In the genomic region with DNA sequence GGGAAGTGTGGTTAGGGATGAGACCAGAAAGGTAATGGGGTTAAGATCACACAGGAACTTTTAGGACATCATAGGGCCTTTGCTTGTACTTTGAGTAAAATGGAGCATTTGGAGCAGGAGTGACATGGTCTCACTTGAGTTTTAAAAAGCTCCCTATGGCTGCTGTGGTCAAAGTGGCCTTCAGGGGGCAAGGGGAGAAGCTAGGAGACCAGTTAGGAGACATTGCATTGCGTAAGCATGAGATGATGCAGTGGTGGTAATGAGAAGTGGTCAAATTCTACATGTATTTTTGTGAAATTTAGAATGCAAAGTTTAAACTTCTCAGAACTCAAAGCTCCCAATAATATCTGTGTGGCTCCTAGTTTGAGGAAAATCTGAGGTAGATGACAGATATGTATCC, we compare ENCODE assay signal across 24 cellular contexts. TPM values are rescaled to one million over a fixed set of nuclear protein-coding genes. Genes with fewer than 3 reads are reported as not detected.
DNase-seq lines count a peak whose midpoint lies in the region; ATAC-seq and TF ChIP-seq lines count a peak whose summit lies in the region.
"Had no signal": no experiment of that assay in that cellular context is flagged by ENCODE, and none has a peak within 500 bp of the region (broad histone marks: within the 10 kb centered on the region; RNA-seq: fewer than 3 reads in every experiment).

No MANE protein-coding gene starts in this region.

- H3K4me3 ChIP-seq in GM23338 = no peak overlapping the region
- H3K4me3 ChIP-seq in mesendoderm (ENCODE audit: low read length) = no peak overlapping the region
- H3K4me3 ChIP-seq: A549, Peyer's patch, SJCRH30 had no signal

- H3K27me3 Mint-ChIP-seq in GM23338 (ENCODE audit: insufficient read depth, low read depth, poor library complexity) = peaks cover 5% of the 10 kb centered on the region

- no peak overlapping the region for H3K4me3 Mint-ChIP-seq in GM23338
- H3K4me3 Mint-ChIP-seq: B cell; CD8-positive, alpha-beta T cell; IgD-negative memory B cell; T-helper 2 cell treated with Interferon-gamma antibody and Interleukin-4, amounts not matched to agents 5 μg/mL and 100 μg/mL, for 36 hours had no signal

- DNase-seq in GM23338 (ENCODE audit: low spot score) (no peak), MV-4-11 (lab: John Stamatoyannopoulos, UW) (peak; percentile 56), SKM-1 treated with dmso at 0.1 percent for 144 hours (lab: John Stamatoyannopoulos, UW; ENCODE audit: unreplicated experiment) (peak; percentile 21), mesendoderm (peak; percentile 46), NCI-H345 (lab: John Stamatoyannopoulos, UW) (no peak), RKO (ENCODE audit: low spot score) (no peak), hypothalamus (lab: John Stamatoyannopoulos, UW) (no peak)
- DNase-seq: CD8-positive, alpha-beta T cell; DMS 273 treated with DMSO at 0.1 percent for 48 hours; DND-41; GOT3; HCEC 1CT; NCI-H2029; NCI-H526 treated with DMSO at 0.1 percent for 48 hours; Peyer's patch; SJCRH30; T-helper 1 cell had no signal

- H3K79me2 ChIP-seq in GM23338 (replicated peaks; ENCODE audit: insufficient read depth) = peaks cover 74% of the 10 kb centered on the region
- peaks cover 25% of the 10 kb centered on the region for H3K79me2 ChIP-seq in mesendoderm (ENCODE audit: control insufficient read depth, insufficient read depth, low read length)

- H3K36me3 ChIP-seq in GM23338 (ENCODE audit: insufficient read depth) (no peaks in the 10 kb centered on the region), mesendoderm (ENCODE audit: control insufficient read depth, insufficient read depth, low read length) (no peaks in the 10 kb centered on the region)
- H3K36me3 ChIP-seq: Peyer's patch, SJCRH30 had no signal

- H3K36me3 Mint-ChIP-seq in GM23338 (ENCODE audit: low read depth) = peaks cover 4% of the 10 kb centered on the region; the same call in 2 of the 3 replicates
- H3K36me3 Mint-ChIP-seq: CD8-positive, alpha-beta T cell; IgD-negative memory B cell had no signal

- H2BK120ac ChIP-seq in mesendoderm (ENCODE audit: low read depth, low read length) = no peak overlapping the region

- H3F3A ChIP-seq in GM23338 (replicated peaks; ENCODE audit: low read depth) = no peaks in the 10 kb centered on the region

- TF ChIP-seq CTCF in GM23338 (conservative IDR thresholded peaks at IDR 0.05; ENCODE audit: low read depth in 2 of 2) = 0 out of 4 replicates have a peak, but pooled peaks of 1 of the 2 experiments have one; percentile 19

- H3K56ac ChIP-seq in mesendoderm (ENCODE audit: low read length) = no peak overlapping the region

- no peak overlapping the region for H2AK5ac ChIP-seq in mesendoderm (ENCODE audit: low read length)

- peak; percentile 43; the same call in 1 of the 3 replicates for ATAC-seq in GM23338
- ATAC-seq: A549; CD8-positive, alpha-beta T cell had no signal

- no peak overlapping the region for H2BK5ac ChIP-seq in mesendoderm (ENCODE audit: low read length)

- no peaks in the 10 kb centered on the region for H3K9me2 ChIP-seq in GM23338 (ENCODE audit: insufficient read depth)

- H4K20me1 ChIP-seq in GM23338 (replicated peaks; ENCODE audit: insufficient read depth) = no peaks in the 10 kb centered on the region

- no peak overlapping the region for H3K27ac Mint-ChIP-seq in GM23338
- H3K27ac Mint-ChIP-seq: B cell; CD8-positive, alpha-beta T cell; IgD-negative memory B cell; T-helper 2 cell treated with Interferon-gamma antibody and Interleukin-4, amounts not matched to agents 5 μg/mL and 100 μg/mL, for 36 hours had no signal

- H3K9ac ChIP-seq in mesendoderm (ENCODE audit: low read length) = no peak overlapping the region
- H3K9ac ChIP-seq: KMS-11 had no signal

- peaks cover 5% of the 10 kb centered on the region for H3K79me1 ChIP-seq in mesendoderm (ENCODE audit: low read length)

- no peak overlapping the region for H2AFZ ChIP-seq in GM23338

- no peak overlapping the region for H3K23ac ChIP-seq in mesendoderm (ENCODE audit: low read length)

- no peak overlapping the region for H3K18ac ChIP-seq in mesendoderm (ENCODE audit: low read length)

- H3K9me3 Mint-ChIP-seq in GM23338 = no peaks in the 10 kb centered on the region
- H3K9me3 Mint-ChIP-seq: CD8-positive, alpha-beta T cell; IgD-negative memory B cell; T-helper 2 cell treated with Interferon-gamma antibody and Interleukin-4, amounts not matched to agents 5 μg/mL and 100 μg/mL, for 36 hours had no signal

- no peak overlapping the region for H4K8ac ChIP-seq in mesendoderm (ENCODE audit: low read depth, low read length)

- WGBS in mesendoderm (ENCODE audit: extremely low coverage, insufficient coverage, low lambda C conversion rate) = no CpG with 5 or more reads among the region's 1 CpG

- peaks cover 15% of the 10 kb centered on the region for H3K4me1 ChIP-seq in GM23338 (ENCODE audit: insufficient read depth)
- peaks cover 5% of the 10 kb centered on the region for H3K4me1 ChIP-seq in mesendoderm (ENCODE audit: control insufficient read depth, low read depth, low read length)
- H3K4me1 ChIP-seq: A549, Peyer's patch, SJCRH30 had no signal

- H3K27me3 ChIP-seq in GM23338 (ENCODE audit: insufficient read depth) (no peaks in the 10 kb centered on the region), mesendoderm (ENCODE audit: insufficient read depth, low read length, poor library complexity) (no peaks in the 10 kb centered on the region)
- H3K27me3 ChIP-seq: Peyer's patch, SJCRH30 had no signal

- H3K4me2 ChIP-seq in GM23338 (no peak overlapping the region), mesendoderm (ENCODE audit: low read length) (no peak overlapping the region)
- H3K4me2 ChIP-seq: A549, KMS-11 had no signal

- H2BK15ac ChIP-seq in mesendoderm (replicated peaks; ENCODE audit: low read depth) = no peak overlapping the region

- H3K4ac ChIP-seq in mesendoderm (ENCODE audit: low read depth, low read length) = no peak overlapping the region

- peaks cover 33% of the 10 kb centered on the region for H3K4me1 Mint-ChIP-seq in GM23338
- H3K4me1 Mint-ChIP-seq: B cell, IgD-negative memory B cell had no signal

- no peak overlapping the region for H4K5ac ChIP-seq in mesendoderm (ENCODE audit: low read length)

- H3K27ac ChIP-seq in GM23338 (ENCODE audit: low read depth) = no peak overlapping the region
- H3K27ac ChIP-seq in mesendoderm (ENCODE audit: low read depth, low read length) = no peak overlapping the region
- H3K27ac ChIP-seq: A549, C4-2B, HL-60, KMS-11, Peyer's patch, SJCRH30 had no signal

TF ChIP-seq in GM23338, 12 proteins besides CTCF, POLR2A, EP300 and RAD21 (continues in another document):
- TF ChIP-seq, protein P1, sequence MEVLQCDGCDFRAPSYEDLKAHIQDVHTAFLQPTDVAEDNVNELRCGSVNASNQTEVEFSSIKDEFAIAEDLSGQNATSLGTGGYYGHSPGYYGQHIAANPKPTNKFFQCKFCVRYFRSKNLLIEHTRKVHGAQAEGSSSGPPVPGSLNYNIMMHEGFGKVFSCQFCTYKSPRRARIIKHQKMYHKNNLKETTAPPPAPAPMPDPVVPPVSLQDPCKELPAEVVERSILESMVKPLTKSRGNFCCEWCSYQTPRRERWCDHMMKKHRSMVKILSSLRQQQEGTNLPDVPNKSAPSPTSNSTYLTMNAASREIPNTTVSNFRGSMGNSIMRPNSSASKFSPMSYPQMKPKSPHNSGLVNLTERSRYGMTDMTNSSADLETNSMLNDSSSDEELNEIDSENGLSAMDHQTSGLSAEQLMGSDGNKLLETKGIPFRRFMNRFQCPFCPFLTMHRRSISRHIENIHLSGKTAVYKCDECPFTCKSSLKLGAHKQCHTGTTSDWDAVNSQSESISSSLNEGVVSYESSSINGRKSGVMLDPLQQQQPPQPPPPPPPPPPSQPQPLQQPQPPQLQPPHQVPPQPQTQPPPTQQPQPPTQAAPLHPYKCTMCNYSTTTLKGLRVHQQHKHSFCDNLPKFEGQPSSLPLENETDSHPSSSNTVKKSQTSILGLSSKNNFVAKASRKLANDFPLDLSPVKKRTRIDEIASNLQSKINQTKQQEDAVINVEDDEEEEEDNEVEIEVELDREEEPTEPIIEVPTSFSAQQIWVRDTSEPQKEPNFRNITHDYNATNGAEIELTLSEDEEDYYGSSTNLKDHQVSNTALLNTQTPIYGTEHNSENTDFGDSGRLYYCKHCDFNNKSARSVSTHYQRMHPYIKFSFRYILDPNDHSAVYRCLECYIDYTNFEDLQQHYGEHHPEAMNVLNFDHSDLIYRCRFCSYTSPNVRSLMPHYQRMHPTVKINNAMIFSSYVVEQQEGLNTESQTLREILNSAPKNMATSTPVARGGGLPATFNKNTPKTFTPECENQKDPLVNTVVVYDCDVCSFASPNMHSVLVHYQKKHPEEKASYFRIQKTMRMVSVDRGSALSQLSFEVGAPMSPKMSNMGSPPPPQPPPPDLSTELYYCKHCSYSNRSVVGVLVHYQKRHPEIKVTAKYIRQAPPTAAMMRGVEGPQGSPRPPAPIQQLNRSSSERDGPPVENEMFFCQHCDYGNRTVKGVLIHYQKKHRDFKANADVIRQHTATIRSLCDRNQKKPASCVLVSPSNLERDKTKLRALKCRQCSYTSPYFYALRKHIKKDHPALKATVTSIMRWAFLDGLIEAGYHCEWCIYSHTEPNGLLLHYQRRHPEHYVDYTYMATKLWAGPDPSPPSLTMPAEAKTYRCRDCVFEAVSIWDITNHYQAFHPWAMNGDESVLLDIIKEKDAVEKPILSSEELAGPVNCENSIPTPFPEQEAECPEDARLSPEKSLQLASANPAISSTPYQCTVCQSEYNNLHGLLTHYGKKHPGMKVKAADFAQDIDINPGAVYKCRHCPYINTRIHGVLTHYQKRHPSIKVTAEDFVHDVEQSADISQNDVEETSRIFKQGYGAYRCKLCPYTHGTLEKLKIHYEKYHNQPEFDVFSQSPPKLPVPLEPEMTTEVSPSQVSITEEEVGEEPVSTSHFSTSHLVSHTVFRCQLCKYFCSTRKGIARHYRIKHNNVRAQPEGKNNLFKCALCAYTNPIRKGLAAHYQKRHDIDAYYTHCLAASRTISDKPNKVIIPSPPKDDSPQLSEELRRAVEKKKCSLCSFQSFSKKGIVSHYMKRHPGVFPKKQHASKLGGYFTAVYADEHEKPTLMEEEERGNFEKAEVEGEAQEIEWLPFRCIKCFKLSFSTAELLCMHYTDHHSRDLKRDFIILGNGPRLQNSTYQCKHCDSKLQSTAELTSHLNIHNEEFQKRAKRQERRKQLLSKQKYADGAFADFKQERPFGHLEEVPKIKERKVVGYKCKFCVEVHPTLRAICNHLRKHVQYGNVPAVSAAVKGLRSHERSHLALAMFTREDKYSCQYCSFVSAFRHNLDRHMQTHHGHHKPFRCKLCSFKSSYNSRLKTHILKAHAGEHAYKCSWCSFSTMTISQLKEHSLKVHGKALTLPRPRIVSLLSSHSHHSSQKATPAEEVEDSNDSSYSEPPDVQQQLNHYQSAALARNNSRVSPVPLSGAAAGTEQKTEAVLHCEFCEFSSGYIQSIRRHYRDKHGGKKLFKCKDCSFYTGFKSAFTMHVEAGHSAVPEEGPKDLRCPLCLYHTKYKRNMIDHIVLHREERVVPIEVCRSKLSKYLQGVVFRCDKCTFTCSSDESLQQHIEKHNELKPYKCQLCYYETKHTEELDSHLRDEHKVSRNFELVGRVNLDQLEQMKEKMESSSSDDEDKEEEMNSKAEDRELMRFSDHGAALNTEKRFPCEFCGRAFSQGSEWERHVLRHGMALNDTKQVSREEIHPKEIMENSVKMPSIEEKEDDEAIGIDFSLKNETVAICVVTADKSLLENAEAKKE (CRISPR knock-in tag; IDR thresholded peaks at IDR 0.05) = no peak

RNA-seq across cellular contexts. Expression of a gene that starts 27.9 kb away (rescaled TPM):
- 23.7 and 25.0 TPM in 2 replicates for total RNA-seq in GM23338 (2014; rRNA removed; shearing (Covaris generic))
- polyA plus RNA-seq in GM23338 (2016; fragmentation: Nextera tagmentation; extraction: Ambion mirVana) = 5.6 and 5.7 TPM in 2 replicates
- polyA plus RNA-seq in mesendoderm (2013, experiment 1 of 2) = 2.4 TPM
- 3.3 TPM for polyA plus RNA-seq in mesendoderm (2013, experiment 2 of 2)
- total RNA-seq: SJCRH30 had no signal

Comparison
In these comparisons a context has a peak if more than half of its experiments do, and no peak if none do; other contexts are left out.
1. DNase-seq: peak in MV-4-11 (single experiment), SKM-1 treated with dmso at 0.1 percent for 144 hours (single experiment) and mesendoderm (single experiment); none in GM23338 (single experiment), NCI-H345 (single experiment), RKO (single experiment) and hypothalamus (0 of 51).